21 cellular contexts compared by ENCODE assay signal in genomic region chrX:8955521-8955920, GRCh38.
"Had no signal": no experiment of that assay in that cellular context is flagged by ENCODE, and none has a peak within 500 bp of the region (broad histone marks: within the 10 kb centered on the region; RNA-seq: fewer than 3 reads in every experiment).

No MANE protein-coding gene starts in this region.

- ATAC-seq: activated CD8-positive, alpha-beta T cell treated with anti-CD3 and anti-CD28 coated beads, Interleukin-2, amount 10 ng/mL, durations not matched to agents 7 days and 5 days; foreskin keratinocyte; left lung; naive thymus-derived CD8-positive, alpha-beta T cell; sciatic nerve; upper lobe of right lung had no signal

- H3K4me3 ChIP-seq: colonic mucosa, esophagus squamous epithelium, left lung, neural progenitor cell, upper lobe of right lung had no signal

- H3K4me3 Mint-ChIP-seq: activated CD4-positive, alpha-beta T cell treated with anti-CD3 and anti-CD28 coated beads, Interleukin-2, amount 10 ng/mL, durations not matched to agents 7 days and 5 days; activated CD8-positive, alpha-beta T cell treated with anti-CD3 and anti-CD28 coated beads, Interleukin-2, amount 10 ng/mL, durations not matched to agents 7 days and 5 days; activated T-helper 1 cell treated with anti-CD3 and anti-CD28 coated beads, Interleukin-12 subunit alpha, Interleukin-12 subunit beta, Interleukin-2, Interleukin-4 antibody, amounts not matched to agents 30 ng/mL and 10 ng/mL and 1 ng/mL, durations not matched to agents 14 hours and 24 hours and 36 hours; naive thymus-derived CD8-positive, alpha-beta T cell; neural progenitor cell had no signal

- H3K36me3 Mint-ChIP-seq: naive thymus-derived CD8-positive, alpha-beta T cell; neural progenitor cell had no signal

- H3K4me1 Mint-ChIP-seq: activated CD4-positive, alpha-beta T cell treated with anti-CD3 and anti-CD28 coated beads, Interleukin-2, amount 10 ng/mL, durations not matched to agents 7 days and 5 days; naive thymus-derived CD8-positive, alpha-beta T cell had no signal

- H3K27ac Mint-ChIP-seq: activated CD4-positive, alpha-beta T cell treated with anti-CD3 and anti-CD28 coated beads, Interleukin-2, amount 10 ng/mL, durations not matched to agents 7 days and 5 days; activated CD8-positive, alpha-beta T cell treated with anti-CD3 and anti-CD28 coated beads, Interleukin-2, amount 10 ng/mL, durations not matched to agents 7 days and 5 days; activated T-helper 1 cell treated with anti-CD3 and anti-CD28 coated beads, Interleukin-12 subunit alpha, Interleukin-12 subunit beta, Interleukin-2, Interleukin-4 antibody, amounts not matched to agents 30 ng/mL and 10 ng/mL and 1 ng/mL, durations not matched to agents 14 hours and 24 hours and 36 hours; naive thymus-derived CD8-positive, alpha-beta T cell; neural progenitor cell had no signal

- DNase-seq: activated CD4-positive, alpha-beta T cell treated with anti-CD3 and anti-CD28 coated beads, Interleukin-2, amount 10 ng/mL, durations not matched to agents 7 days and 5 days; activated CD4-positive, CD25-positive, alpha-beta regulatory T cell treated with anti-CD3 and anti-CD28 coated beads, Interleukin-2, amount 50 U/mL, for 72 hours; activated CD8-positive, alpha-beta T cell treated with anti-CD3 and anti-CD28 coated beads, Interleukin-2, amount 10 ng/mL, durations not matched to agents 7 days and 5 days; activated gamma-delta T cell; activated naive CD4-positive, alpha-beta T cell treated with anti-CD3 and anti-CD28 coated beads, Interleukin-2, amount 50 U/mL, for 16 hours; aorta; brain microvascular endothelial cell; central memory CD4-positive, alpha-beta T cell; colonic mucosa; esophagus squamous epithelium; foreskin keratinocyte; left lung; naive thymus-derived CD8-positive, alpha-beta T cell; stimulated activated CD4-positive, alpha-beta T cell treated with anti-CD3 and anti-CD28 coated beads, Interleukin-4, amount 100 ng/mL, for 1 hour; stimulated activated naive CD4-positive, alpha-beta T cell; T-helper 1 cell; upper lobe of right lung; WERI-Rb-1 had no signal

- H3K9me3 Mint-ChIP-seq: activated CD4-positive, alpha-beta T cell treated with anti-CD3 and anti-CD28 coated beads, Interleukin-2, amount 10 ng/mL, durations not matched to agents 7 days and 5 days; activated T-helper 1 cell treated with anti-CD3 and anti-CD28 coated beads, Interleukin-12 subunit alpha, Interleukin-12 subunit beta, Interleukin-2, Interleukin-4 antibody, amounts not matched to agents 30 ng/mL and 10 ng/mL and 1 ng/mL, durations not matched to agents 14 hours and 24 hours and 36 hours had no signal
